ENCODE assay signal across 22 cellular contexts in genomic region chr18:79662051-79662450, GRCh38.
"Had no signal": no experiment of that assay in that cellular context is flagged by ENCODE, and none has a peak within 500 bp of the region (broad histone marks: within the 10 kb centered on the region; RNA-seq: fewer than 3 reads in every experiment).

No MANE protein-coding gene starts in this region.

- H3K4me3 ChIP-seq: breast epithelium, Peyer's patch, SJSA1 had no signal

- H3K9me3 Mint-ChIP-seq: activated CD8-positive, alpha-beta T cell treated with anti-CD3 and anti-CD28 coated beads for 36 hours; activated naive CD4-positive, alpha-beta T cell treated with anti-CD3 and anti-CD28 coated beads, Interleukin-2, amount 10 ng/mL, durations not matched to agents 7 days and 5 days; activated T-helper 2 cell treated with anti-CD3 and anti-CD28 coated beads, Interferon-gamma antibody, Interleukin-2, Interleukin-4, amounts not matched to agents 10 μg/mL and 5 μg/mL and 100 μg/mL, durations not matched to agents 14 hours and 24 hours and 36 hours; T-helper 1 cell treated with Interleukin-12 subunit alpha and Interleukin-12 subunit beta and Interleukin-4 antibody, amounts not matched to agents 30 μg/mL and 1 μg/mL, for 36 hours had no signal

- H3K27me3 ChIP-seq: breast epithelium, Peyer's patch had no signal

- H3K4me2 ChIP-seq: KMS-11 had no signal

- H3K9ac ChIP-seq: KMS-11 had no signal

- H3K4me1 Mint-ChIP-seq: activated naive CD4-positive, alpha-beta T cell treated with anti-CD3 and anti-CD28 coated beads, Interleukin-2, amount 10 ng/mL, durations not matched to agents 7 days and 5 days; activated naive CD8-positive, alpha-beta T cell treated with anti-CD3 and anti-CD28 coated beads for 36 hours had no signal

- DNase-seq: activated CD4-positive, alpha-beta T cell treated with anti-CD3 and anti-CD28 coated beads for 4 hours; activated CD8-positive, alpha-beta memory T cell treated with anti-CD3 and anti-CD28 coated beads, Interleukin-2, amount 50 U/mL, for 4 hours; activated CD8-positive, alpha-beta T cell treated with anti-CD3 and anti-CD28 coated beads for 36 hours; activated gamma-delta T cell treated with Interleukin-2 at 50 U/mL for 16 hours; activated naive CD4-positive, alpha-beta T cell treated with anti-CD3 and anti-CD28 coated beads, Interleukin-2, amount 10 ng/mL, durations not matched to agents 7 days and 5 days; activated naive CD8-positive, alpha-beta T cell treated with anti-CD3 and anti-CD28 coated beads for 36 hours; activated T-cell treated with anti-CD3 and anti-CD28 coated beads, Interleukin-2, amount 50 U/mL, for 72 hours; aorta; NCI-H1092; NCI-H1417 treated with DMSO at 0.1 percent for 48 hours; NCI-H1694; NCI-H2029; NCI-H510A treated with DMSO at 0.1 percent for 48 hours; NCI-H69; Peyer's patch; Right ventricle myocardium superior had no signal

- H3K36me3 Mint-ChIP-seq: activated naive CD4-positive, alpha-beta T cell treated with anti-CD3 and anti-CD28 coated beads, Interleukin-2, amount 10 ng/mL, durations not matched to agents 7 days and 5 days; activated naive CD8-positive, alpha-beta T cell treated with anti-CD3 and anti-CD28 coated beads for 36 hours had no signal

- H3K36me3 ChIP-seq: breast epithelium, Peyer's patch, SJSA1 had no signal

- H3K4me3 Mint-ChIP-seq: activated CD8-positive, alpha-beta T cell treated with anti-CD3 and anti-CD28 coated beads for 36 hours; activated naive CD4-positive, alpha-beta T cell treated with anti-CD3 and anti-CD28 coated beads, Interleukin-2, amount 10 ng/mL, durations not matched to agents 7 days and 5 days; activated naive CD8-positive, alpha-beta T cell treated with anti-CD3 and anti-CD28 coated beads for 36 hours; activated T-cell treated with anti-CD3 and anti-CD28 coated beads, Interleukin-2, amount 50 U/mL, for 72 hours; T-helper 1 cell treated with Interleukin-12 subunit alpha and Interleukin-12 subunit beta and Interleukin-4 antibody, amounts not matched to agents 30 μg/mL and 1 μg/mL, for 36 hours had no signal

- H3K27ac Mint-ChIP-seq: activated CD8-positive, alpha-beta T cell treated with anti-CD3 and anti-CD28 coated beads for 36 hours; activated naive CD4-positive, alpha-beta T cell treated with anti-CD3 and anti-CD28 coated beads, Interleukin-2, amount 10 ng/mL, durations not matched to agents 7 days and 5 days; activated naive CD8-positive, alpha-beta T cell treated with anti-CD3 and anti-CD28 coated beads for 36 hours; activated T-cell treated with anti-CD3 and anti-CD28 coated beads, Interleukin-2, amount 50 U/mL, for 72 hours; activated T-helper 2 cell treated with anti-CD3 and anti-CD28 coated beads, Interferon-gamma antibody, Interleukin-2, Interleukin-4, amounts not matched to agents 10 μg/mL and 5 μg/mL and 100 μg/mL, durations not matched to agents 14 hours and 24 hours and 36 hours; T-helper 1 cell treated with Interleukin-12 subunit alpha and Interleukin-12 subunit beta and Interleukin-4 antibody, amounts not matched to agents 30 μg/mL and 1 μg/mL, for 36 hours had no signal

- H3K4me1 ChIP-seq: breast epithelium, Peyer's patch, SJSA1 had no signal

- H3K27ac ChIP-seq: breast epithelium, KMS-11, Peyer's patch, RWPE1, SJSA1 had no signal

- H3K9me3 ChIP-seq: breast epithelium, Peyer's patch, SJSA1 had no signal
